ENCODE assay signal across 8 cellular contexts in the genomic region with DNA sequence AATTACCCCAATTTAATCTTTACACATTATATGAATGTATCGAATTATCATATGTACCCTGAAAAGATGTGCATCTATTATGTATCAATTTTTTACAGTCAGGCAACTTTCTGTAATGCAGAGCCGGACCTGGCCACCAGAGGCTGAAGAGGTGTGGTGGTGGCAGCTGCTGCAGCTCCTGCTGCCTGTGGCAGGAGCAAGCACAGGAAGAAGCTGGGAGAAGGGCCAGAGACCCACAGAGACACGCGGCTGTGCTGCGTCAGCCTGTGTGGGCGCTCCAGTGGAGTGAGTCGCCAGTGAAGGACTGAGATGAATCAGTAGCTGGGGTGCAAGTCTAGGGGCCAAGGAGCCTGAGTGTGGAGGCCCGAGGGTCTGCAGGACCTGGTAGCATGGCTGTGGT.
A peak's percentile ranks its signal among the peaks of the same experiment; 100 is the strongest.
DNase-seq lines count a peak whose midpoint lies in the region; ATAC-seq and TF ChIP-seq lines count a peak whose summit lies in the region.

No MANE protein-coding gene starts in this region.

- no peak for TF ChIP-seq CTCF in osteoblast (IDR thresholded peaks at IDR 0.05; ENCODE audit: extremely low read depth, low read depth, low read length)

- H3K4me1 Mint-ChIP-seq in activated naive CD8-positive, alpha-beta T cell treated with anti-CD3 and anti-CD28 coated beads, Interleukin-2, amount 50 U/mL, for 24 hours: peaks cover 4% of the 10 kb centered on the region

- peaks cover 32% of the 10 kb centered on the region for H3K27me3 Mint-ChIP-seq in activated naive CD8-positive, alpha-beta T cell treated with anti-CD3 and anti-CD28 coated beads, Interleukin-2, amount 50 U/mL, for 24 hours

- H3K27me3 ChIP-seq in osteoblast (ENCODE audit: insufficient read depth, low read length): no peaks in the 10 kb centered on the region

- no peaks in the 10 kb centered on the region for H3K36me3 ChIP-seq in osteoblast (ENCODE audit: insufficient read depth, low read length)

- H3K4me3 Mint-ChIP-seq in activated naive CD8-positive, alpha-beta T cell treated with anti-CD3 and anti-CD28 coated beads, Interleukin-2, amount 50 U/mL, for 24 hours: no peak overlapping the region

- H4K20me1 ChIP-seq in osteoblast (ENCODE audit: insufficient read depth, low read length): no peaks in the 10 kb centered on the region

- no peaks in the 10 kb centered on the region for H3K36me3 Mint-ChIP-seq in activated naive CD8-positive, alpha-beta T cell treated with anti-CD3 and anti-CD28 coated beads, Interleukin-2, amount 50 U/mL, for 24 hours (ENCODE audit: low read depth)

- no peak overlapping the region for H3K4me3 ChIP-seq in osteoblast (ENCODE audit: insufficient read depth, low read length)

- no peak overlapping the region for H3K27ac Mint-ChIP-seq in activated naive CD8-positive, alpha-beta T cell treated with anti-CD3 and anti-CD28 coated beads, Interleukin-2, amount 50 U/mL, for 24 hours

- H3K9me3 Mint-ChIP-seq in activated naive CD8-positive, alpha-beta T cell treated with anti-CD3 and anti-CD28 coated beads, Interleukin-2, amount 50 U/mL, for 24 hours: no peaks in the 10 kb centered on the region

- ATAC-seq in activated naive CD8-positive, alpha-beta T cell treated with anti-CD3 and anti-CD28 coated beads, Interleukin-2, amount 50 U/mL, for 24 hours: peak; percentile 72
- no peak for ATAC-seq in HG03520 (IDR thresholded peaks at IDR 0.05; ENCODE audit: unreplicated experiment)
- no peak for ATAC-seq in HG02870 (IDR thresholded peaks at IDR 0.05; ENCODE audit: unreplicated experiment)

- no peaks in the 10 kb centered on the region for H3K4me1 ChIP-seq in osteoblast (ENCODE audit: insufficient read depth, low read length)

- H3K79me2 ChIP-seq in osteoblast (ENCODE audit: insufficient read depth, low read length): no peaks in the 10 kb centered on the region

- no peak overlapping the region for H2AFZ ChIP-seq in osteoblast (ENCODE audit: low read length)

- H3K4me2 ChIP-seq in osteoblast (ENCODE audit: insufficient read depth, low read length): peak overlapping the region; percentile 18

- DNase-seq in G401 (ENCODE audit: low spot score) (peak; percentile 26), HK-2 (ENCODE audit: unreplicated experiment) (peak; percentile 49), osteoblast (ENCODE audit: insufficient read length, low spot score, missing footprints) (peak; percentile 11), hepatic stellate cell (ENCODE audit: low spot score) (no peak), germinal center (ENCODE audit: low spot score) (no peak)
- DNase-seq in activated naive CD8-positive, alpha-beta T cell treated with anti-CD3 and anti-CD28 coated beads, Interleukin-2, amount 50 U/mL, for 24 hours: peak; percentile 13

- no peaks in the 10 kb centered on the region for H3K9me3 ChIP-seq in osteoblast (ENCODE audit: low read depth, low read length)

- in situ Hi-C loops in G401 (cut with HindIII; ENCODE audit: low sequenced_read_pairs): no loop called here

- no peak overlapping the region for H3K27ac ChIP-seq in osteoblast (ENCODE audit: low read depth, low read length)

Comparison
In these comparisons a context has a peak if more than half of its experiments do, and no peak if none do; other contexts are left out.
1. DNase-seq: peak in G401 (single experiment), HK-2 (single experiment), activated naive CD8-positive, alpha-beta T cell treated with anti-CD3 and anti-CD28 coated beads, Interleukin-2, amount 50 U/mL, for 24 hours (single experiment) and osteoblast (single experiment); none in hepatic stellate cell (single experiment) and germinal center (single experiment).